ENCODE assay signal across 8 cellular contexts in genomic region chr21:46605759-46606426, GRCh38. TPM values are rescaled to one million over a fixed set of nuclear protein-coding genes. Genes with fewer than 3 reads are reported as not detected.
DNase-seq lines count a peak whose midpoint lies in the region; ATAC-seq lines count a peak whose summit lies in the region.

No MANE protein-coding gene starts in this region.

- H3K27ac ChIP-seq in cingulate gyrus (ENCODE audit: low read depth, low read length): peak overlapping the region; percentile 98

- ATAC-seq in GM19452 (IDR thresholded peaks at IDR 0.05; ENCODE audit: unreplicated experiment): peak; percentile 63

- DNase-seq in SIG-M5 treated with dmso at 0.1 percent for 504 hours (lab: John Stamatoyannopoulos, UW; ENCODE audit: unreplicated experiment) (peak; percentile 89), GM03348 (ENCODE audit: low spot score) (no peak), AG08395 (ENCODE audit: low spot score) (no peak), middle frontal gyrus (ENCODE audit: extremely low spot score, low spot score) (no peak), ureter (ENCODE audit: low spot score) (no peak)
- peak; percentile 24 for DNase-seq in stimulated activated CD4-positive, alpha-beta T cell treated with anti-CD3 and anti-CD28 coated beads, Interleukin-1b, Interleukin-23, amount 100 ng/mL, for 48 hours

RNA-seq across cellular contexts. Expression of gene S100B, which starts 1.0 kb away (rescaled TPM):
- 3.0 TPM for total RNA-seq in ureter

RNA-seq across cellular contexts. Expression of gene PRMT2, which starts 29.6 kb away (rescaled TPM):
- total RNA-seq in ureter: 78.1 TPM

Comparison
In these comparisons a context has a peak if more than half of its experiments do, and no peak if none do; other contexts are left out.
1. DNase-seq: peak in SIG-M5 treated with dmso at 0.1 percent for 504 hours (single experiment) and stimulated activated CD4-positive, alpha-beta T cell treated with anti-CD3 and anti-CD28 coated beads, Interleukin-1b, Interleukin-23, amount 100 ng/mL, for 48 hours (single experiment); none in GM03348 (single experiment), AG08395 (single experiment), middle frontal gyrus (single experiment) and ureter (single experiment).